In genomic region chr1:201660931-201661822, GRCh38 we compare ENCODE assay signal across 18 cellular contexts.
DNase-seq lines count a peak whose midpoint lies in the region; ATAC-seq and TF ChIP-seq lines count a peak whose summit lies in the region.
"Had no signal": no experiment of that assay in that cellular context is flagged by ENCODE, and none has a peak within 500 bp of the region (broad histone marks: within the 10 kb centered on the region; RNA-seq: fewer than 3 reads in every experiment).

No MANE protein-coding gene starts in this region.

- peak overlapping the region; percentile 28; the same call in 1 of the 2 replicates for H3K4me2 ChIP-seq in BLaER1
- H3K4me2 ChIP-seq: PC-9 had no signal

- H3K9me3 ChIP-seq in BLaER1 (no peaks in the 10 kb centered on the region), WERI-Rb-1 (ENCODE audit: severe bottlenecking) (no peaks in the 10 kb centered on the region), mucosa of descending colon (no peaks in the 10 kb centered on the region)

- H3K27ac ChIP-seq in BLaER1 (no peak overlapping the region; the same call in 1 of the 2 replicates), WERI-Rb-1 (peak overlapping the region; percentile 58)
- H3K27ac ChIP-seq: PC-9 had no signal

- H3K4me3 ChIP-seq in BLaER1 (no peak overlapping the region), WERI-Rb-1 (ENCODE audit: low read depth, low read length) (no peak overlapping the region), mucosa of descending colon (no peak overlapping the region)
- H3K4me3 ChIP-seq: PC-9 had no signal

- no peak for DNase-seq in HFFc6
- DNase-seq in WERI-Rb-1, result peak; percentile 85
- peak; percentile 79 for DNase-seq in iris pigment epithelial cell (ENCODE audit: low read depth)
- no peak for DNase-seq in MV-4-11 (lab: John Stamatoyannopoulos, UW)
- no peak for DNase-seq in cardiac septum (ENCODE audit: low spot score)
- DNase-seq in mucosa of descending colon, result no peak
- DNase-seq: Calu3; CD4-positive, alpha-beta T cell; DMS79 treated with DMSO at 0.1 percent for 48 hours; GF-D8; H7; NCI-H1436; NCI-H2029 treated with DMSO at 0.1 percent for 48 hours; NCI-H526; PC-9 had no signal

- H3K36me3 Mint-ChIP-seq in HFFc6 (ENCODE audit: low read depth), result peaks cover 23% of the 10 kb centered on the region

- intact Hi-C loops in cardiac septum (cut with DNase I), result no loop called here
- intact Hi-C loops in mucosa of descending colon (cut with DNase I, micrococcal nuclease), result no loop called here

- TF ChIP-seq CTCF in HFFc6 (IDR thresholded peaks at IDR 0.05) (no peak), WERI-Rb-1 (IDR thresholded peaks at IDR 0.05; ENCODE audit: low read depth, low read length) (no peak), mucosa of descending colon (IDR thresholded peaks at IDR 0.05) (no peak)

- H3K4me3 Mint-ChIP-seq in HFFc6, result no peak overlapping the region
- H3K4me3 Mint-ChIP-seq: CD4-positive, alpha-beta T cell had no signal

- H3K36me3 ChIP-seq in BLaER1 (peaks cover 90% of the 10 kb centered on the region), WERI-Rb-1 (peaks cover 12% of the 10 kb centered on the region), mucosa of descending colon (ENCODE audit: low read depth) (no peaks in the 10 kb centered on the region)

- H3K4me1 ChIP-seq in BLaER1, result peaks cover 24% of the 10 kb centered on the region
- peaks cover 8% of the 10 kb centered on the region for H3K4me1 ChIP-seq in mucosa of descending colon (ENCODE audit: low read depth)

- H3K9me3 Mint-ChIP-seq in HFFc6, result no peaks in the 10 kb centered on the region
- H3K9me3 Mint-ChIP-seq: CD4-positive, alpha-beta T cell had no signal

- ATAC-seq in mucosa of descending colon (no peak), HG03460 (IDR thresholded peaks at IDR 0.05; ENCODE audit: unreplicated experiment) (no peak)
- ATAC-seq: HepG2 had no signal

- peaks cover 5% of the 10 kb centered on the region for H3K27me3 Mint-ChIP-seq in HFFc6 (ENCODE audit: insufficient read depth)

- peaks cover 78% of the 10 kb centered on the region for H3K4me1 Mint-ChIP-seq in HFFc6 (ENCODE audit: low read depth)

- H4K20me1 ChIP-seq in BLaER1, result peaks cover 99% of the 10 kb centered on the region

- H3K9ac ChIP-seq in BLaER1, result no peak overlapping the region

- H3K27me3 ChIP-seq in BLaER1, result no peaks in the 10 kb centered on the region
- no peaks in the 10 kb centered on the region for H3K27me3 ChIP-seq in WERI-Rb-1 (ENCODE audit: insufficient read depth, low read depth, severe bottlenecking)

- H3K27ac Mint-ChIP-seq in HFFc6, result peak overlapping the region; percentile 72
- H3K27ac Mint-ChIP-seq: CD4-positive, alpha-beta T cell had no signal

Comparison
In these comparisons a context has a peak if more than half of its experiments do, and no peak if none do; other contexts are left out.
1. DNase-seq: peak in WERI-Rb-1 (single experiment) and iris pigment epithelial cell (single experiment); none in HFFc6 (single experiment), MV-4-11 (single experiment), cardiac septum (single experiment) and mucosa of descending colon (0 of 3).